ENCODE assay signal across 16 cellular contexts in the genomic region with DNA sequence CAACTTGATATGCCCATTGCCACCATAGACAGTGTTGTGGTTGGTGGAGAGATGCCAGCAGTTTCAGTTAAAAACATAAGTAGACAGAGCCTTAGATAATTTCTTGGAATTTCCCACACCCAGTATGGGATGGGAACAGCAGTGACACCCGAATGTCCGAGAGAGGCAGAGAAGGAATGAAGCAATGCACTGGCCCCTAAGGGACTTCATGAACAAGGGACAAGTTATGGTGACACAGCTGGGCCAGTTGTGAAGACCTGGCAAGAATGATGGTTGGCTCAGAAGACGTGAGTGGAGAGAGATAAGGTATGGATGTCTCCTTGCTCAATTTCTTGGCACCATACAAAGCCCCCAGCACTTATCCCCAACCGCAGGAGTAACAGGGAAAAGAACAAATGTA.
DNase-seq lines count a peak whose midpoint lies in the region; ATAC-seq, FAIRE-seq and TF ChIP-seq lines count a peak whose summit lies in the region.
"Had no signal": no experiment of that assay in that cellular context is flagged by ENCODE, and none has a peak within 500 bp of the region (broad histone marks: within the 10 kb centered on the region; RNA-seq: fewer than 3 reads in every experiment).

No MANE protein-coding gene starts in this region.

- peaks cover 0 to 12% (median 0%) of the 10 kb centered on the region in 11 experiments; a peak in 4 of 22 replicates for H3K36me3 ChIP-seq in BLaER1 treated with 17β-estradiol and CSF1 and Interleukin-3, amounts not matched to agents 10 nM and 100 nM
- no peaks in the 10 kb centered on the region for H3K36me3 ChIP-seq in upper lobe of right lung
- H3K36me3 ChIP-seq in HepG2 (replicated peaks in 1 of 2; ENCODE audit: control insufficient read depth in 1 of 2, insufficient read depth in 2 of 2, low read length in 2 of 2) = no peaks in the 10 kb centered on the region

- BruUV-seq in HepG2 (replicated peaks; lab: Mats Ljungman, UMichigan) = no TSS peak

- peak overlapping the region in 6 of 11 experiments; percentile 73 to 95 (median 88); a peak in 11 of 22 replicates for H3K27ac ChIP-seq in BLaER1 treated with 17β-estradiol and CSF1 and Interleukin-3, amounts not matched to agents 10 nM and 100 nM
- H3K27ac ChIP-seq in upper lobe of right lung (peak overlapping the region; percentile 47), HepG2 (ENCODE audit: extremely low read length, insufficient read depth, low read length) (no peak overlapping the region)
- H3K27ac ChIP-seq: HL-60 had no signal

- TF ChIP-seq EP300 in HepG2 (IDR thresholded peaks at IDR 0.05; ENCODE audit: low read depth in 2 of 2, low read length in 2 of 2) = no peak
- TF ChIP-seq EP300 in HepG2 (CRISPR knock-in tag; IDR thresholded peaks at IDR 0.05; ENCODE audit: borderline replicate concordance) = no peak

- POLR2A ChIA-PET in HepG2 (lab: Yijun Ruan, JAX) = no interaction called here

- DNase-seq in EH (ENCODE audit: low read depth) (peak; percentile 35), fibroblast of gingiva (ENCODE audit: low read depth) (peak; percentile 36), upper lobe of right lung (no peak), ecto neural progenitor cell (ENCODE audit: low spot score) (no peak), HepG2 (ENCODE audit: low spot score) (no peak)
- DNase-seq: CD4-positive, alpha-beta T cell; DMS153; DMS79; GF-D8; HCEC 1CT; IMR-90 had no signal

- no peak for TF ChIP-seq RAD21 in HepG2 (CRISPR knock-in tag; IDR thresholded peaks at IDR 0.05)

- TF ChIP-seq CTCF in upper lobe of right lung (IDR thresholded peaks at IDR 0.05) = no peak
- no peak for TF ChIP-seq CTCF in HepG2 (CRISPR knock-in tag; IDR thresholded peaks at IDR 0.05)

- peak overlapping the region in 2 of 11 experiments; percentile 78 to 82; a peak in 5 of 22 replicates for H3K9ac ChIP-seq in BLaER1 treated with 17β-estradiol and CSF1 and Interleukin-3, amounts not matched to agents 10 nM and 100 nM
- no peak overlapping the region for H3K9ac ChIP-seq in HepG2 (ENCODE audit: insufficient read depth, low read depth, low read length)

- H2AFZ ChIP-seq in HepG2 (ENCODE audit: low read length) = no peak overlapping the region

- H3K4me3 ChIP-seq in BLaER1 treated with 17β-estradiol and CSF1 and Interleukin-3, amounts not matched to agents 10 nM and 100 nM = peak overlapping the region in 2 of 10 experiments; percentile 2 to 9; a peak in 2 of 20 replicates
- H3K4me3 ChIP-seq in upper lobe of right lung (no peak overlapping the region), HepG2 (replicated peaks in 1 of 3; ENCODE audit: insufficient read depth in 1 of 3, low read depth in 2 of 3, low read length in 3 of 3) (no peak overlapping the region)
- H3K4me3 ChIP-seq: GM23338, K562 had no signal

- no peak for ATAC-seq in upper lobe of right lung
- no peak for ATAC-seq in HepG2
- ATAC-seq: GM23338, K562 had no signal

- WGBS in HepG2 (ENCODE audit: low lambda C conversion rate) = 54% methylated on average over 4 of the region's 4 CpGs

- no peak for FAIRE-seq in HepG2 (lab: Jason Lieb, UNC)
- FAIRE-seq: H54, K562 had no signal

- peaks cover 15 to 32% (median 23%) of the 10 kb centered on the region in 11 experiments for H3K9me3 ChIP-seq in BLaER1 treated with 17β-estradiol and CSF1 and Interleukin-3, amounts not matched to agents 10 nM and 100 nM (replicated peaks in 1 of 11)
- H3K9me3 ChIP-seq in upper lobe of right lung (no peaks in the 10 kb centered on the region), HepG2 (ENCODE audit: low read length) (peaks cover 9% of the 10 kb centered on the region)

- no peaks in the 10 kb centered on the region for H4K20me1 ChIP-seq in BLaER1 treated with 17β-estradiol and CSF1 and Interleukin-3, amounts not matched to agents 10 nM and 100 nM
- H4K20me1 ChIP-seq in HepG2 (ENCODE audit: insufficient read depth, low read length) = no peaks in the 10 kb centered on the region

- peak overlapping the region in 5 of 11 experiments; percentile 73 to 89 (median 82); a peak in 8 of 22 replicates for H3K4me2 ChIP-seq in BLaER1 treated with 17β-estradiol and CSF1 and Interleukin-3, amounts not matched to agents 10 nM and 100 nM
- H3K4me2 ChIP-seq in HepG2 (ENCODE audit: low read depth, low read length) = no peak overlapping the region
- H3K4me2 ChIP-seq: GM23338 had no signal

- in situ Hi-C loops in HepG2 (cut with HindIII; ENCODE audit: extremely low pct_ligation_motif_present, low pct_unique_long_range_greater_than_20kb) = no loop called here

- CTCF ChIA-PET in HepG2 (lab: Yijun Ruan, JAX; ENCODE audit: low intra/inter-chr PET ratio, low total read pairs) = no interaction called here

- no peaks in the 10 kb centered on the region for H3K27me3 ChIP-seq in BLaER1 treated with 17β-estradiol and CSF1 and Interleukin-3, amounts not matched to agents 10 nM and 100 nM
- H3K27me3 ChIP-seq in upper lobe of right lung (no peaks in the 10 kb centered on the region), HepG2 (ENCODE audit: control insufficient read depth in 1 of 2, insufficient read depth in 2 of 2, low read length in 2 of 2) (peaks cover 0 to 5% of the 10 kb centered on the region in 2 experiments; a peak in 1 of 5 replicates)

- H3K79me2 ChIP-seq in HepG2 (ENCODE audit: insufficient read depth, low read length) = no peaks in the 10 kb centered on the region

- TF ChIP-seq POLR2A in HepG2 (IDR thresholded peaks at IDR 0.05; ENCODE audit: insufficient read depth in 1 of 2, low read depth in 2 of 2, low read length in 2 of 2) = no peak

- intact Hi-C loops in upper lobe of right lung (cut with DNase I) (no loop called here), HepG2 (cut with micrococcal nuclease; ENCODE audit: unreplicated experiment) (no loop called here)

- H3K4me1 ChIP-seq in BLaER1 treated with 17β-estradiol and CSF1 and Interleukin-3, amounts not matched to agents 10 nM and 100 nM = peaks cover 40 to 100% (median 77%) of the 10 kb centered on the region in 10 experiments
- H3K4me1 ChIP-seq in upper lobe of right lung = peaks cover 17% of the 10 kb centered on the region
- H3K4me1 ChIP-seq in HepG2 (ENCODE audit: insufficient read depth, low read length) = no peaks in the 10 kb centered on the region

TF ChIP-seq in HepG2, 621 proteins besides CTCF, POLR2A, EP300 and RAD21:
- TF ChIP-seq NR2F2 (IDR thresholded peaks at IDR 0.05; ENCODE audit: borderline replicate concordance, low read depth) (no peak), KDM3A (CRISPR knock-in tag; IDR thresholded peaks at IDR 0.05; ENCODE audit: low read depth) (no peak), ZNF550 (CRISPR knock-in tag; IDR thresholded peaks at IDR 0.05; ENCODE audit: borderline replicate concordance) (no peak), SNAI1 (CRISPR knock-in tag; IDR thresholded peaks at IDR 0.05; ENCODE audit: borderline replicate concordance) (no peak), SMAD1 (CRISPR knock-in tag; IDR thresholded peaks at IDR 0.05; ENCODE audit: borderline replicate concordance, low read depth) (no peak), ZNF547 (CRISPR knock-in tag; IDR thresholded peaks at IDR 0.05) (no peak), ZNF557 (CRISPR knock-in tag; IDR thresholded peaks at IDR 0.05) (no peak), ZNF432 (CRISPR knock-in tag; IDR thresholded peaks at IDR 0.05; ENCODE audit: borderline replicate concordance) (no peak), HOXA7 (CRISPR knock-in tag; IDR thresholded peaks at IDR 0.05) (no peak), KDM1A (CRISPR knock-in tag; IDR thresholded peaks at IDR 0.05) (no peak), ZSCAN20 (CRISPR knock-in tag; IDR thresholded peaks at IDR 0.05; ENCODE audit: borderline replicate concordance) (no peak), SRY (CRISPR knock-in tag; IDR thresholded peaks at IDR 0.05) (no peak), SOX6 (IDR thresholded peaks at IDR 0.05) (no peak), SOX6 (CRISPR knock-in tag; IDR thresholded peaks at IDR 0.05) (no peak)
- TF ChIP-seq, protein P1, sequence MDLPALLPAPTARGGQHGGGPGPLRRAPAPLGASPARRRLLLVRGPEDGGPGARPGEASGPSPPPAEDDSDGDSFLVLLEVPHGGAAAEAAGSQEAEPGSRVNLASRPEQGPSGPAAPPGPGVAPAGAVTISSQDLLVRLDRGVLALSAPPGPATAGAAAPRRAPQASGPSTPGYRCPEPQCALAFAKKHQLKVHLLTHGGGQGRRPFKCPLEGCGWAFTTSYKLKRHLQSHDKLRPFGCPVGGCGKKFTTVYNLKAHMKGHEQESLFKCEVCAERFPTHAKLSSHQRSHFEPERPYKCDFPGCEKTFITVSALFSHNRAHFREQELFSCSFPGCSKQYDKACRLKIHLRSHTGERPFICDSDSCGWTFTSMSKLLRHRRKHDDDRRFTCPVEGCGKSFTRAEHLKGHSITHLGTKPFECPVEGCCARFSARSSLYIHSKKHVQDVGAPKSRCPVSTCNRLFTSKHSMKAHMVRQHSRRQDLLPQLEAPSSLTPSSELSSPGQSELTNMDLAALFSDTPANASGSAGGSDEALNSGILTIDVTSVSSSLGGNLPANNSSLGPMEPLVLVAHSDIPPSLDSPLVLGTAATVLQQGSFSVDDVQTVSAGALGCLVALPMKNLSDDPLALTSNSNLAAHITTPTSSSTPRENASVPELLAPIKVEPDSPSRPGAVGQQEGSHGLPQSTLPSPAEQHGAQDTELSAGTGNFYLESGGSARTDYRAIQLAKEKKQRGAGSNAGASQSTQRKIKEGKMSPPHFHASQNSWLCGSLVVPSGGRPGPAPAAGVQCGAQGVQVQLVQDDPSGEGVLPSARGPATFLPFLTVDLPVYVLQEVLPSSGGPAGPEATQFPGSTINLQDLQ (CRISPR knock-in tag; IDR thresholded peaks at IDR 0.05) = no peak

Comparison
In these comparisons a context has a peak if more than half of its experiments do, and no peak if none do; other contexts are left out.
1. DNase-seq: peak in EH (single experiment) and fibroblast of gingiva (single experiment); none in upper lobe of right lung (single experiment), ecto neural progenitor cell (single experiment) and HepG2 (single experiment).